In the genomic region with DNA sequence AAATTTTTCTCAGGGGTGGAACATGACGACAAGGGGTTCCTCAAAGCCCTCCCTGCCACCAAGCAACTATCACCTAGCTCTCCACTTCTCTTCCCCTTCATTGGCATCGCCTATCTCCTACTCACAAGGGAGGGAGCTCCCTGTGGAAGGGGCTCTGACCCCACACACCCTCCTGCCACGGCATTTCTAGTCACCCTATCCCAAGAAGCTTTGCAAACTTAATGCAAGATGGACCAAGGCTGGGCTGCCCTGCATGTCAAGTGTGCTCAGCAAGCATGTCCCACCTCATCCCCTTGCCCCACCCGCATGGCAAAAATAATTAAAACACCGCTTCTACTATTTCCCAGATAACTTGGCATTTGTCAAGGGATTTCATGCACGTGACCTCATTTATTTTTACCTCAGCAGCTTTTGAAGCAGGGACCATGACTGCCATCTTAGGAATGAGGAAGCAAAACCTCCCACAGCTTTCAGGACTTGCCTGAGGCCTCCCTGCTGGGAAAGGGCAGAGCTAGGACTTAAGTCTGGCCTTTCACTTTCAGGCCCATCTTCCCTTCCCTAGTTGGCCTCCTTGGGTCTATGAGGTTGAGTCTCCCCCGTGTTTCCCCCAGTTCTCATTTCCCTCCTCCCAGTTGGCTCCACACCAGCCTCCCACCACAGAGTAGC, we compare ENCODE assay signal across 11 cellular contexts.
A peak's percentile ranks its signal among the peaks of the same experiment; 100 is the strongest.
DNase-seq lines count a peak whose midpoint lies in the region; ATAC-seq, FAIRE-seq and TF ChIP-seq lines count a peak whose summit lies in the region.
"Had no signal": no experiment of that assay in that cellular context is flagged by ENCODE, and none has a peak within 500 bp of the region (broad histone marks: within the 10 kb centered on the region; RNA-seq: fewer than 3 reads in every experiment).

No MANE protein-coding gene starts in this region.

- DNase-seq in astrocyte (ENCODE audit: low read depth): peak; percentile 87
- DNase-seq in kidney glomerular epithelial cell (lab: John Stamatoyannopoulos, UW): peak; percentile 96
- no peak for DNase-seq in NCI-H2081 (lab: John Stamatoyannopoulos, UW)
- no peak for DNase-seq in stimulated activated naive CD8-positive, alpha-beta T cell treated with anti-CD3 and anti-CD28 coated beads, Interleukin-15, amount 100 ng/mL, for 72 hours
- DNase-seq: effector memory CD4-positive, alpha-beta T cell had no signal

- no peak overlapping the region for H3K27ac ChIP-seq in ACC112 (ENCODE audit: low read depth, low read length)
- H3K27ac ChIP-seq in astrocyte (ENCODE audit: low read depth, low read length): peak overlapping the region; percentile 59
- H3K27ac ChIP-seq: BLaER1 had no signal

- no peak for TF ChIP-seq CTCF in astrocyte (IDR thresholded peaks at IDR 0.05; ENCODE audit: insufficient read depth, low read depth, low read length)

- H3K36me3 ChIP-seq in ACC112 (ENCODE audit: insufficient read depth, low read length) (no peaks in the 10 kb centered on the region), astrocyte (ENCODE audit: insufficient read depth, low read length) (no peaks in the 10 kb centered on the region)
- H3K36me3 ChIP-seq: BLaER1 had no signal

- peak overlapping the region; percentile 19 for H3K9ac ChIP-seq in astrocyte (ENCODE audit: low read length)
- H3K9ac ChIP-seq: BLaER1 had no signal

- H3K4me1 Mint-ChIP-seq in astrocyte (ENCODE audit: low read depth, unreplicated experiment): peaks cover 9% of the 10 kb centered on the region
- H3K4me1 Mint-ChIP-seq in stimulated activated naive CD8-positive, alpha-beta T cell treated with anti-CD3 and anti-CD28 coated beads, Interleukin-15, amount 100 ng/mL, for 72 hours: no peaks in the 10 kb centered on the region
- H3K4me1 Mint-ChIP-seq: neural crest cell had no signal

- H3K27me3 Mint-ChIP-seq in astrocyte (ENCODE audit: low read depth, unreplicated experiment): peaks cover 6% of the 10 kb centered on the region
- peaks cover 18% of the 10 kb centered on the region for H3K27me3 Mint-ChIP-seq in stimulated activated naive CD8-positive, alpha-beta T cell treated with anti-CD3 and anti-CD28 coated beads, Interleukin-15, amount 100 ng/mL, for 72 hours

- H3K27ac Mint-ChIP-seq in astrocyte (ENCODE audit: unreplicated experiment): peak overlapping the region; percentile 99
- H3K27ac Mint-ChIP-seq in stimulated activated naive CD8-positive, alpha-beta T cell treated with anti-CD3 and anti-CD28 coated beads, Interleukin-15, amount 100 ng/mL, for 72 hours: no peak overlapping the region

- no peaks in the 10 kb centered on the region for H3K4me1 ChIP-seq in ACC112 (ENCODE audit: control insufficient read depth, insufficient read depth, low read length, unreplicated experiment)
- H3K4me1 ChIP-seq in astrocyte (ENCODE audit: insufficient read depth, low read length): peaks cover 3% of the 10 kb centered on the region

- peak overlapping the region; percentile 90 for H2AFZ ChIP-seq in ACC112 (ENCODE audit: low read length, unreplicated experiment)
- peak overlapping the region; percentile 66 for H2AFZ ChIP-seq in astrocyte (ENCODE audit: low read depth, low read length)

- H3K9me3 Mint-ChIP-seq in astrocyte (ENCODE audit: unreplicated experiment): peaks cover 3% of the 10 kb centered on the region
- no peaks in the 10 kb centered on the region for H3K9me3 Mint-ChIP-seq in stimulated activated naive CD8-positive, alpha-beta T cell treated with anti-CD3 and anti-CD28 coated beads, Interleukin-15, amount 100 ng/mL, for 72 hours
- H3K9me3 Mint-ChIP-seq: neural crest cell had no signal

- peak; percentile 54 for FAIRE-seq in astrocyte (lab: Jason Lieb, UNC)

- TF ChIP-seq RAD21 in Ishikawa (IDR thresholded peaks at IDR 0.05; ENCODE audit: low read depth): no peak

- no peak for TF ChIP-seq EP300 in Ishikawa (IDR thresholded peaks at IDR 0.05; ENCODE audit: borderline replicate concordance)

- H3K79me2 ChIP-seq in ACC112 (ENCODE audit: control insufficient read depth, insufficient read depth, low read length, unreplicated experiment): no peaks in the 10 kb centered on the region
- H3K79me2 ChIP-seq in astrocyte (ENCODE audit: insufficient read depth, low read length): no peaks in the 10 kb centered on the region

- H4K20me1 ChIP-seq in astrocyte (ENCODE audit: insufficient read depth, low read length): no peaks in the 10 kb centered on the region
- H4K20me1 ChIP-seq: BLaER1 had no signal

- H3K4me3 Mint-ChIP-seq in astrocyte (ENCODE audit: unreplicated experiment): peak overlapping the region; percentile 28
- H3K4me3 Mint-ChIP-seq in stimulated activated naive CD8-positive, alpha-beta T cell treated with anti-CD3 and anti-CD28 coated beads, Interleukin-15, amount 100 ng/mL, for 72 hours: no peak overlapping the region
- H3K4me3 Mint-ChIP-seq: neural crest cell had no signal

- peak overlapping the region; percentile 43 for H3K4me2 ChIP-seq in astrocyte (ENCODE audit: low read length)
- H3K4me2 ChIP-seq: BLaER1 had no signal

- H3K27me3 ChIP-seq in ACC112 (ENCODE audit: insufficient read depth, low read length): 0 out of 2 replicates have a peak, but pooled peaks cover 2% of the 10 kb centered on the region
- no peaks in the 10 kb centered on the region for H3K27me3 ChIP-seq in astrocyte (ENCODE audit: insufficient read depth, low read length)
- H3K27me3 ChIP-seq: BLaER1 had no signal

- H3K36me3 Mint-ChIP-seq in astrocyte (ENCODE audit: low read depth, unreplicated experiment): no peaks in the 10 kb centered on the region

- H3K4me3 ChIP-seq in ACC112 (ENCODE audit: low read depth, low read length) (no peak overlapping the region), astrocyte (ENCODE audit: insufficient read depth, low read depth, low read length) (no peak overlapping the region)
- H3K4me3 ChIP-seq: BLaER1 had no signal

- ATAC-seq in HG02798 (IDR thresholded peaks at IDR 0.05; ENCODE audit: poor library complexity, unreplicated experiment) (no peak), HG03342 (IDR thresholded peaks at IDR 0.05; ENCODE audit: unreplicated experiment) (no peak)
- ATAC-seq in stimulated activated naive CD8-positive, alpha-beta T cell treated with anti-CD3 and anti-CD28 coated beads, Interleukin-15, amount 100 ng/mL, for 72 hours: no peak

- no peaks in the 10 kb centered on the region for H3K9me3 ChIP-seq in astrocyte (ENCODE audit: insufficient read depth, low read depth, low read length)
- H3K9me3 ChIP-seq: BLaER1 had no signal

TF ChIP-seq in Ishikawa, 13 proteins besides CTCF, POLR2A, EP300 and RAD21:
- no peak for TF ChIP-seq CEBPB (IDR thresholded peaks at IDR 0.05)
- TF ChIP-seq, protein P1, sequence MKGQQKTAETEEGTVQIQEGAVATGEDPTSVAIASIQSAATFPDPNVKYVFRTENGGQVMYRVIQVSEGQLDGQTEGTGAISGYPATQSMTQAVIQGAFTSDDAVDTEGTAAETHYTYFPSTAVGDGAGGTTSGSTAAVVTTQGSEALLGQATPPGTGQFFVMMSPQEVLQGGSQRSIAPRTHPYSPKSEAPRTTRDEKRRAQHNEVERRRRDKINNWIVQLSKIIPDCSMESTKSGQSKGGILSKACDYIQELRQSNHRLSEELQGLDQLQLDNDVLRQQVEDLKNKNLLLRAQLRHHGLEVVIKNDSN (IDR thresholded peaks at IDR 0.05): peak; percentile 71; the same call in 1 of the 2 replicates
- TF ChIP-seq TEAD4 (IDR thresholded peaks at IDR 0.05): peak; percentile 45; the same call in 1 of the 2 replicates

Comparison
In these comparisons a context has a peak if more than half of its experiments do, and no peak if none do; other contexts are left out.
1. DNase-seq: peak in astrocyte (single experiment) and kidney glomerular epithelial cell (single experiment); none in NCI-H2081 (0 of 2) and stimulated activated naive CD8-positive, alpha-beta T cell treated with anti-CD3 and anti-CD28 coated beads, Interleukin-15, amount 100 ng/mL, for 72 hours (0 of 2).